ENCODE assay signal across 9 cellular contexts in genomic region chr10:79148452-79149344, GRCh38.
DNase-seq lines count a peak whose midpoint lies in the region; ATAC-seq and FAIRE-seq lines count a peak whose summit lies in the region.
"Had no signal": no experiment of that assay in that cellular context is flagged by ENCODE, and none has a peak within 500 bp of the region (broad histone marks: within the 10 kb centered on the region; RNA-seq: fewer than 3 reads in every experiment).

No MANE protein-coding gene starts in this region.

- H3K4me3 Mint-ChIP-seq in immature natural killer cell: peak overlapping the region; percentile 60 to 74 (median 62)
- H3K4me3 Mint-ChIP-seq in activated T-cell treated with anti-CD3 and anti-CD28 coated beads, Interleukin-2, amount 50 U/mL, for 4 hours: no peak overlapping the region

- peaks cover 69 to 80% of the 10 kb centered on the region in 2 donors for H3K4me1 Mint-ChIP-seq in immature natural killer cell
- peaks cover 63% of the 10 kb centered on the region for H3K4me1 Mint-ChIP-seq in activated T-cell treated with anti-CD3 and anti-CD28 coated beads, Interleukin-2, amount 50 U/mL, for 4 hours (ENCODE audit: low read depth)

- H3K27me3 Mint-ChIP-seq in immature natural killer cell (ENCODE audit: low read depth in 3 of 3): peaks cover 0 to 4% (median 1%) of the 10 kb centered on the region in 3 donors
- no peaks in the 10 kb centered on the region for H3K27me3 Mint-ChIP-seq in activated T-cell treated with anti-CD3 and anti-CD28 coated beads, Interleukin-2, amount 50 U/mL, for 4 hours (ENCODE audit: low read depth)

- H3K4me3 ChIP-seq in small intestine (ENCODE audit: low read depth in 1 of 2, low read length in 2 of 2): no peak overlapping the region

- H3K27me3 ChIP-seq in small intestine (ENCODE audit: control insufficient read depth in 2 of 2, insufficient read depth in 2 of 2, low read length in 2 of 2): no peaks in the 10 kb centered on the region

- FAIRE-seq in small intestine (lab: Jason Lieb, UNC): no peak

- no peaks in the 10 kb centered on the region for H3K36me3 Mint-ChIP-seq in immature natural killer cell
- H3K36me3 Mint-ChIP-seq in activated T-cell treated with anti-CD3 and anti-CD28 coated beads, Interleukin-2, amount 50 U/mL, for 4 hours (ENCODE audit: insufficient read depth): no peaks in the 10 kb centered on the region
- H3K36me3 Mint-ChIP-seq: IgD-negative memory B cell had no signal

- no peak for ATAC-seq in GM18868 (IDR thresholded peaks at IDR 0.05; ENCODE audit: unreplicated experiment)
- ATAC-seq in activated T-cell treated with anti-CD3 and anti-CD28 coated beads, Interleukin-2, amount 50 U/mL, for 4 hours: no peak

- DNase-seq in HT-29 (ENCODE audit: low spot score) (peak; percentile 74), anterior cingulate cortex (lab: John Stamatoyannopoulos, UW) (peak in 51 of 58 donors; percentile 14 to 85 (median 63)), immature natural killer cell (peak in 1 of 3 donors; percentile 35), small intestine (no peak), activated gamma-delta T cell treated with Interleukin-2 at 50 U/mL for 16 hours (no peak), NCI-H187 treated with DMSO at 0.1 percent for 48 hours (lab: John Stamatoyannopoulos, UW) (no peak)
- no peak for DNase-seq in activated T-cell treated with anti-CD3 and anti-CD28 coated beads, Interleukin-2, amount 50 U/mL, for 4 hours

- H3K9me3 ChIP-seq in small intestine (ENCODE audit: control insufficient read depth, low read depth): no peaks in the 10 kb centered on the region

- no peaks in the 10 kb centered on the region for H3K36me3 ChIP-seq in small intestine (ENCODE audit: control insufficient read depth in 2 of 2, insufficient read depth in 2 of 2, low read length in 2 of 2)

- H3K27ac ChIP-seq in small intestine (ENCODE audit: low read depth in 1 of 2, low read length in 1 of 2): peak overlapping the region; percentile 47 to 90

- peak overlapping the region; percentile 60 to 90 (median 88) for H3K27ac Mint-ChIP-seq in immature natural killer cell
- H3K27ac Mint-ChIP-seq: IgD-negative memory B cell had no signal

- peaks cover 4 to 14% of the 10 kb centered on the region in 2 donors for H3K4me1 ChIP-seq in small intestine (ENCODE audit: control insufficient read depth in 2 of 2, insufficient read depth in 1 of 2, low read depth in 1 of 2, low read length in 1 of 2)

- no peaks in the 10 kb centered on the region for H3K9me3 Mint-ChIP-seq in immature natural killer cell
- no peaks in the 10 kb centered on the region for H3K9me3 Mint-ChIP-seq in activated T-cell treated with anti-CD3 and anti-CD28 coated beads, Interleukin-2, amount 50 U/mL, for 4 hours
- H3K9me3 Mint-ChIP-seq: IgD-negative memory B cell had no signal

- WGBS in small intestine, 3 donors: 58 to 76% (median 75%) methylated on average over 15 to 16 of the region's 16 CpGs

Comparison
In these comparisons a context has a peak if more than half of its experiments do, and no peak if none do; other contexts are left out.
1. DNase-seq: peak in HT-29 (single experiment) and anterior cingulate cortex (51 of 58); none in small intestine (single experiment), activated gamma-delta T cell treated with Interleukin-2 at 50 U/mL for 16 hours (single experiment), NCI-H187 treated with DMSO at 0.1 percent for 48 hours (single experiment) and activated T-cell treated with anti-CD3 and anti-CD28 coated beads, Interleukin-2, amount 50 U/mL, for 4 hours (single experiment).